In the genomic region with DNA sequence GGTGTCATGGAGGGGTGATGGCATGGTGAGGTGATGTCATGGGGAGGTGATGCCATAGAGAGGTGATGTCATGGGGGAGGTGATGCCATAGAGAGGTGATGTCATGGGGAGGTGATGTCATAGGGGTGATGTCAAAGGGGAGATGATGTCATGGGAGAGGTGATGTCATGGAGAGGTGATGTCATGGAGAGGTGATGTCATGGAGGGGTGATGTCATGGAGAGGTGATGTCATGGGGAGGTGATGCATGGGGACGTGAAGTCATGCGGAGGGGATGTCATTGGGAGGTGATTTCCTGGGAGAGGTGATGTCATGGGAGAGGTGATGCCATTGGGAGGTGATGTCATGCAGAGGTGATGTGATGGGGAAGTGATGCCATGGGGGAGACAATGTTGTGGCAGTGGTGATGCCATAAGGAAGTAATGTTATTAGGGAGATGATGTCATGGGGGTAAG, we compare ENCODE assay signal across 16 cellular contexts.
DNase-seq lines count a peak whose midpoint lies in the region; ATAC-seq, FAIRE-seq and TF ChIP-seq lines count a peak whose summit lies in the region.
"Had no signal": no experiment of that assay in that cellular context is flagged by ENCODE, and none has a peak within 500 bp of the region (broad histone marks: within the 10 kb centered on the region; RNA-seq: fewer than 3 reads in every experiment).

No MANE protein-coding gene starts in this region.

- H3F3A ChIP-seq in GM23338 (replicated peaks; ENCODE audit: low read depth) = no peaks in the 10 kb centered on the region

- 87 to 91% methylated on average over 2 of the region's 2 CpGs for whole genome bisulfite sequencing in esophagus squamous epithelium, 2 donors

- intact Hi-C loops in endothelial cell of umbilical vein (cut with micrococcal nuclease) = no loop called here
- intact Hi-C loops in esophagus squamous epithelium (cut with DNase I) = no loop called here

- dilution Hi-C loops in endothelial cell of umbilical vein (cut with MboI; ENCODE audit: extremely low pct_ligation_motif_present, low sequenced_read_pairs) = no loop called here

- no peaks in the 10 kb centered on the region for H3K9me2 ChIP-seq in GM23338 (ENCODE audit: insufficient read depth)
- H3K9me2 ChIP-seq: SK-N-SH had no signal

- peak overlapping the region; percentile 30 for H3K4me3 Mint-ChIP-seq in activated CD4-positive, alpha-beta T cell treated with anti-CD3 and anti-CD28 coated beads, Interleukin-2, amount 10 ng/mL, durations not matched to agents 7 days and 5 days
- no peak overlapping the region for H3K4me3 Mint-ChIP-seq in GM23338

- H4K20me1 ChIP-seq in GM23338 (replicated peaks; ENCODE audit: insufficient read depth) (no peaks in the 10 kb centered on the region), endothelial cell of umbilical vein (replicated peaks; ENCODE audit: control insufficient read depth, extremely low read depth, insufficient read depth, low read length) (no peaks in the 10 kb centered on the region)

- TF ChIP-seq POLR2A in endothelial cell of umbilical vein (IDR thresholded peaks at IDR 0.05; ENCODE audit: low read depth, low read length) (no peak), esophagus squamous epithelium (IDR thresholded peaks at IDR 0.05) (no peak)

- no peak overlapping the region for H3K4me2 ChIP-seq in GM23338
- no peak overlapping the region for H3K4me2 ChIP-seq in endothelial cell of umbilical vein (ENCODE audit: insufficient read depth, low read length)
- H3K4me2 ChIP-seq: KMS-11, SK-N-SH had no signal

- H3K9me3 ChIP-seq in endothelial cell of umbilical vein (replicated peaks; ENCODE audit: control insufficient read depth, insufficient read depth, low read length) (peaks cover 4% of the 10 kb centered on the region), esophagus squamous epithelium (no peaks in the 10 kb centered on the region)
- H3K9me3 ChIP-seq: pancreas, SK-N-SH had no signal

- no peaks in the 10 kb centered on the region for H3K36me3 Mint-ChIP-seq in activated CD4-positive, alpha-beta T cell treated with anti-CD3 and anti-CD28 coated beads, Interleukin-2, amount 10 ng/mL, durations not matched to agents 7 days and 5 days (ENCODE audit: low read depth)
- H3K36me3 Mint-ChIP-seq in GM23338 (ENCODE audit: low read depth) = peaks cover 10% of the 10 kb centered on the region

- BruUV-seq in endothelial cell of umbilical vein (replicated peaks; lab: Mats Ljungman, UMichigan) = no TSS peak

- no peaks in the 10 kb centered on the region for H3K9me1 ChIP-seq in endothelial cell of umbilical vein (replicated peaks; ENCODE audit: control insufficient read depth, extremely low read depth, insufficient read depth, low read length)

- H3K4me1 ChIP-seq in GM23338 (ENCODE audit: insufficient read depth) (no peaks in the 10 kb centered on the region), endothelial cell of umbilical vein (ENCODE audit: control insufficient read depth, extremely low read depth, insufficient read depth, low read length) (no peaks in the 10 kb centered on the region), esophagus squamous epithelium (no peaks in the 10 kb centered on the region)
- H3K4me1 ChIP-seq: gastroesophageal sphincter, pancreas had no signal

- H3K27me3 Mint-ChIP-seq in activated CD4-positive, alpha-beta T cell treated with anti-CD3 and anti-CD28 coated beads, Interleukin-2, amount 10 ng/mL, durations not matched to agents 7 days and 5 days = peaks cover 2% of the 10 kb centered on the region
- peaks cover 6% of the 10 kb centered on the region for H3K27me3 Mint-ChIP-seq in GM23338 (ENCODE audit: insufficient read depth, low read depth, poor library complexity)

- POLR2A ChIA-PET in activated CD4-positive, alpha-beta T cell treated with anti-CD3 and anti-CD28 coated beads, Interleukin-2, amount 10 ng/mL, durations not matched to agents 7 days and 5 days (lab: Charles Lee) = no interaction called here
- POLR2A ChIA-PET in endothelial cell of umbilical vein (lab: Charles Lee) = no interaction called here

- H3K4me3 ChIP-seq in GM23338 (no peak overlapping the region), endothelial cell of umbilical vein (replicated peaks in 1 of 3; ENCODE audit: insufficient read depth in 1 of 3, low read depth in 1 of 3, low read length in 3 of 3) (no peak overlapping the region), esophagus squamous epithelium (no peak overlapping the region), H7 (ENCODE audit: insufficient read depth, low read depth, low read length) (no peak overlapping the region)
- H3K4me3 ChIP-seq: gastroesophageal sphincter, pancreas had no signal

- no peak for ATAC-seq in GM23338
- ATAC-seq: gastroesophageal sphincter, pancreas had no signal

- H3K9ac ChIP-seq in endothelial cell of umbilical vein (replicated peaks; ENCODE audit: extremely low read depth, insufficient read depth, low read length) = no peak overlapping the region
- H3K9ac ChIP-seq: KMS-11, SK-N-SH had no signal

- H3K36me3 ChIP-seq in GM23338 (ENCODE audit: insufficient read depth) (no peaks in the 10 kb centered on the region), endothelial cell of umbilical vein (ENCODE audit: control insufficient read depth in 2 of 2, extremely low read depth in 1 of 2, insufficient read depth in 2 of 2, low read length in 2 of 2) (no peaks in the 10 kb centered on the region), esophagus squamous epithelium (no peaks in the 10 kb centered on the region), H7 (replicated peaks; ENCODE audit: control insufficient read depth, insufficient read depth, low read length) (no peaks in the 10 kb centered on the region)
- H3K36me3 ChIP-seq: gastroesophageal sphincter, pancreas had no signal

- H3K27ac ChIP-seq in GM23338 (ENCODE audit: low read depth) = no peak overlapping the region
- H3K27ac ChIP-seq in endothelial cell of umbilical vein (ENCODE audit: insufficient read depth, low read depth, low read length) = no peak overlapping the region
- H3K27ac ChIP-seq in esophagus squamous epithelium = no peak overlapping the region
- H3K27ac ChIP-seq: gastroesophageal sphincter, KMS-11, pancreas had no signal

- H3K27me3 ChIP-seq in GM23338 (ENCODE audit: insufficient read depth) (no peaks in the 10 kb centered on the region), endothelial cell of umbilical vein (ENCODE audit: control insufficient read depth in 2 of 2, insufficient read depth in 2 of 2, low read length in 2 of 2) (no peaks in the 10 kb centered on the region), esophagus squamous epithelium (peaks cover 0 to 46% (median 0%) of the 10 kb centered on the region in 4 donors), H7 (ENCODE audit: control insufficient read depth, insufficient read depth, low read length) (no peaks in the 10 kb centered on the region)

- H3K79me2 ChIP-seq in GM23338 (replicated peaks; ENCODE audit: insufficient read depth) (no peaks in the 10 kb centered on the region), endothelial cell of umbilical vein (ENCODE audit: control insufficient read depth, insufficient read depth, low read length) (no peaks in the 10 kb centered on the region)

- no peak for TF ChIP-seq CTCF in GM23338 (conservative IDR thresholded peaks at IDR 0.05; ENCODE audit: low read depth in 2 of 2)
- TF ChIP-seq CTCF in endothelial cell of umbilical vein (IDR thresholded peaks at IDR 0.05; ENCODE audit: extremely low read depth in 1 of 2, insufficient read depth in 1 of 2, low read depth in 1 of 2, low read length in 2 of 2) = no peak
- no peak for TF ChIP-seq CTCF in esophagus squamous epithelium (IDR thresholded peaks at IDR 0.05)

- H2AFZ ChIP-seq in GM23338 = no peak overlapping the region
- H2AFZ ChIP-seq in endothelial cell of umbilical vein (ENCODE audit: low read depth, low read length) = no peak overlapping the region

- FAIRE-seq in endothelial cell of umbilical vein (lab: Jason Lieb, UNC) = no peak
- FAIRE-seq: islet of Langerhans, pancreas had no signal

- peak; percentile 11 for DNase-seq in activated CD4-positive, alpha-beta T cell treated with anti-CD3 and anti-CD28 coated beads, Interleukin-2, amount 10 ng/mL, durations not matched to agents 7 days and 5 days
- no peak for DNase-seq in activated CD4-positive, alpha-beta T cell treated with anti-CD3 and anti-CD28 coated beads for 1 hour
- DNase-seq in GM23338 (ENCODE audit: low spot score) (no peak), endothelial cell of umbilical vein (ENCODE audit: low read depth, low spot score) (no peak), esophagus squamous epithelium (lab: John Stamatoyannopoulos, UW) (no peak), OCI-M2 (lab: John Stamatoyannopoulos, UW; ENCODE audit: unreplicated experiment) (no peak), H7 (no peak)
- DNase-seq in activated CD4-positive, alpha-beta T cell treated with anti-CD3 and anti-CD28 coated beads, Interleukin-2, amount 50 U/mL, for 48 hours = peak; percentile 1 to 5
- DNase-seq: activated CD4-positive, CD25-positive, alpha-beta regulatory T cell; DMS153; NCI-H2029; pancreas; SK-N-SH had no signal

- CTCF ChIA-PET in activated CD4-positive, alpha-beta T cell treated with anti-CD3 and anti-CD28 coated beads, Interleukin-2, amount 10 ng/mL, durations not matched to agents 7 days and 5 days (lab: Charles Lee) = no interaction called here
- CTCF ChIA-PET in endothelial cell of umbilical vein (lab: Charles Lee) = no interaction called here

- no peaks in the 10 kb centered on the region for H3K4me1 Mint-ChIP-seq in activated CD4-positive, alpha-beta T cell treated with anti-CD3 and anti-CD28 coated beads, Interleukin-2, amount 10 ng/mL, durations not matched to agents 7 days and 5 days
- no peaks in the 10 kb centered on the region for H3K4me1 Mint-ChIP-seq in GM23338

- H3K27ac Mint-ChIP-seq in activated CD4-positive, alpha-beta T cell treated with anti-CD3 and anti-CD28 coated beads, Interleukin-2, amount 10 ng/mL, durations not matched to agents 7 days and 5 days = peak overlapping the region; percentile 43
- H3K27ac Mint-ChIP-seq in GM23338 = no peak overlapping the region

- peaks cover 8% of the 10 kb centered on the region for H3K9me3 Mint-ChIP-seq in activated CD4-positive, alpha-beta T cell treated with anti-CD3 and anti-CD28 coated beads, Interleukin-2, amount 10 ng/mL, durations not matched to agents 7 days and 5 days
- peaks cover 80% of the 10 kb centered on the region for H3K9me3 Mint-ChIP-seq in GM23338

TF ChIP-seq in GM23338, 12 proteins besides CTCF, POLR2A, EP300 and RAD21:
- no peak for TF ChIP-seq EZH2phosphoT487 (IDR thresholded peaks at IDR 0.05; ENCODE audit: unreplicated experiment)
- TF ChIP-seq CREB1 (CRISPR knock-in tag; IDR thresholded peaks at IDR 0.05; ENCODE audit: low read depth) = peak; percentile 82
- no peak for TF ChIP-seq ZNF114 (CRISPR knock-in tag; IDR thresholded peaks at IDR 0.05)

TF ChIP-seq in endothelial cell of umbilical vein, 7 proteins besides CTCF, POLR2A, EP300 and RAD21:
- TF ChIP-seq GATA2 (IDR thresholded peaks at IDR 0.05; ENCODE audit: insufficient read depth, insufficient read length, low read depth, low read length) = no peak
- peak; percentile 80 for TF ChIP-seq JUN (IDR thresholded peaks at IDR 0.05; ENCODE audit: borderline replicate concordance, insufficient read depth, insufficient read length, low read depth)

Comparison
In these comparisons a context has a peak if more than half of its experiments do, and no peak if none do; other contexts are left out.
1. DNase-seq: peak in activated CD4-positive, alpha-beta T cell treated with anti-CD3 and anti-CD28 coated beads, Interleukin-2, amount 10 ng/mL, durations not matched to agents 7 days and 5 days (single experiment) and activated CD4-positive, alpha-beta T cell treated with anti-CD3 and anti-CD28 coated beads, Interleukin-2, amount 50 U/mL, for 48 hours (2 of 2); none in activated CD4-positive, alpha-beta T cell treated with anti-CD3 and anti-CD28 coated beads for 1 hour (single experiment), GM23338 (single experiment), endothelial cell of umbilical vein (single experiment), esophagus squamous epithelium (single experiment), OCI-M2 (single experiment) and H7 (single experiment).